13 cellular contexts compared by ENCODE assay signal in the genomic region with DNA sequence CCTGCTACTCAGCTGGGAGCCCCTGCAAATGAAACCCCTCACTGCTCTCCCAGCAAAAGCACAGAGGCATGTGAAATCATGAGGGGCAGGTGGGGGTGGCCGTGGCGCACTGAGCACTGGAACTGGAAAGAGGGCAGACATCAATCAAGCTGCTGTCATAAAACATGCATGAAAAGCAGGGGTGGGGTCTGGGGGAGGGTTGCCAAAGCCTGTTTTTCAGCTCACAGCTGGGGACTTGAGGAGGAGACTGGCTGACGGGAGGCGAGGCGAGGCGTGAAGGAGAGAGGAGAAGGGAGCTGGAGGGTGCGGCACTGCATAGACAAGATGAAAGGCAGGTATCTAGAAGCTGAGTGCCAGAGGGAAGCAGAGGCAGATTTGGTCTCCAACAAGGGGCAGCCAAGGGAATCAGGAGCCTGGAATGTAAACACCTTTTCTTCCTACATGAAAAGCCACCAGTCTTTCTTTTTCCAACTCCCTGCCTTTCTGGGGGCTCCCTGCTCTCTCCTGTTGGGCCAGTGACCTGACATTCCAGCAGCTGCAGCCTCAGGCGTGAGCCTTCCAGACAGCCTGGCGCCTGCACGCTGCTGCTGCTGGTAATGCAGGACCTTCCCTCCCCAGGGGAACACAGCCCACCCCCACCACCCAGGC.
DNase-seq lines count a peak whose midpoint lies in the region; ATAC-seq and TF ChIP-seq lines count a peak whose summit lies in the region.
"Had no signal": no experiment of that assay in that cellular context is flagged by ENCODE, and none has a peak within 500 bp of the region (broad histone marks: within the 10 kb centered on the region; RNA-seq: fewer than 3 reads in every experiment).

No MANE protein-coding gene starts in this region.

- no peaks in the 10 kb centered on the region for H3K79me2 ChIP-seq in GM23248 (ENCODE audit: insufficient read depth)

- no peak overlapping the region for H3K4me3 Mint-ChIP-seq in CD8-positive, alpha-beta T cell
- H3K4me3 Mint-ChIP-seq: activated T-helper 17 cell treated with anti-CD3 and anti-CD28 coated beads, Interleukin-2, amount 50 U/mL, for 72 hours; CD4-positive, CD25-positive, alpha-beta regulatory T cell had no signal

- 16 to 17% methylated on average over 8 to 10 of the region's 10 CpGs for WGBS in GM23248 (ENCODE audit: low coverage in 1 of 2, low lambda C conversion rate in 2 of 2, missing lambda C conversion rate in 2 of 2), 2 experiments
- WGBS in esophagus muscularis mucosa, result 32% methylated on average over 10 of the region's 10 CpGs

- TF ChIP-seq CTCF in esophagus muscularis mucosa (IDR thresholded peaks at IDR 0.05), result peak in 1 of 3 experiments; percentile 29
- TF ChIP-seq CTCF in CD8-positive, alpha-beta T cell (IDR thresholded peaks at IDR 0.05), result no peak

- peak; percentile 5 for DNase-seq in GM23248
- peak; percentile 80 for DNase-seq in NCI-H2171 treated with DMSO at 0.1 percent for 48 hours (lab: John Stamatoyannopoulos, UW)
- no peak for DNase-seq in esophagus muscularis mucosa (ENCODE audit: extremely low spot score)
- DNase-seq in nucleus accumbens (lab: John Stamatoyannopoulos, UW), result peak in 32 of 56 donors; percentile 4 to 79 (median 38)
- no peak for DNase-seq in SKM-1 (lab: John Stamatoyannopoulos, UW; ENCODE audit: unreplicated experiment)
- DNase-seq in activated T-cell treated with anti-CD3 and anti-CD28 coated beads, Interleukin-2, amount 50 U/mL, for 1 hour, result no peak
- DNase-seq in CD8-positive, alpha-beta T cell, result no peak
- DNase-seq: activated CD4-positive, CD25-positive, alpha-beta regulatory T cell treated with anti-CD3 and anti-CD28 coated beads, Interleukin-2, amount 50 U/mL, for 72 hours; CD4-positive, CD25-positive, alpha-beta regulatory T cell; NCI-H1436 treated with DMSO at 0.1 percent for 48 hours had no signal

- no peaks in the 10 kb centered on the region; the same call in 1 of the 2 replicates for H3F3A ChIP-seq in GM23248 (ENCODE audit: insufficient read depth)

- peaks cover 20% of the 10 kb centered on the region; the same call in 1 of the 2 replicates for H3K27me3 ChIP-seq in GM23248 (replicated peaks; ENCODE audit: insufficient read depth)
- H3K27me3 ChIP-seq in esophagus muscularis mucosa, result no peaks in the 10 kb centered on the region
- peaks cover 3% of the 10 kb centered on the region for H3K27me3 ChIP-seq in CD8-positive, alpha-beta T cell (ENCODE audit: insufficient read depth, low read length)

- intact Hi-C loops in esophagus muscularis mucosa (cut with DNase I), result no loop called here
- intact Hi-C loops in CD8-positive, alpha-beta T cell (cut with DNase I, micrococcal nuclease), result no loop called here

- no peaks in the 10 kb centered on the region for H3K9me3 Mint-ChIP-seq in CD8-positive, alpha-beta T cell
- H3K9me3 Mint-ChIP-seq: activated T-helper 17 cell treated with anti-CD3 and anti-CD28 coated beads, Interleukin-2, amount 50 U/mL, for 72 hours had no signal

- no peak overlapping the region for H3K9ac ChIP-seq in GM23248

- POLR2A ChIA-PET in CD8-positive, alpha-beta T cell (lab: Charles Lee), result no interaction called here

- H3K4me2 ChIP-seq in GM23248 (ENCODE audit: unreplicated experiment), result no peak overlapping the region

- no peak for TF ChIP-seq POLR2A in esophagus muscularis mucosa (IDR thresholded peaks at IDR 0.05; ENCODE audit: low read depth)

- H3K27ac Mint-ChIP-seq in CD8-positive, alpha-beta T cell, result no peak overlapping the region
- H3K27ac Mint-ChIP-seq: activated T-helper 17 cell treated with anti-CD3 and anti-CD28 coated beads, Interleukin-2, amount 50 U/mL, for 72 hours; CD4-positive, CD25-positive, alpha-beta regulatory T cell had no signal

- H3K9me2 ChIP-seq in GM23248 (ENCODE audit: insufficient read depth), result no peaks in the 10 kb centered on the region

- H4K20me1 ChIP-seq in GM23248 (ENCODE audit: insufficient read depth), result no peaks in the 10 kb centered on the region

- H3K36me3 Mint-ChIP-seq in CD8-positive, alpha-beta T cell, result no peaks in the 10 kb centered on the region
- H3K36me3 Mint-ChIP-seq: CD4-positive, CD25-positive, alpha-beta regulatory T cell had no signal

- no peaks in the 10 kb centered on the region for H3K36me3 ChIP-seq in GM23248 (ENCODE audit: low read depth)
- no peaks in the 10 kb centered on the region for H3K36me3 ChIP-seq in esophagus muscularis mucosa
- H3K36me3 ChIP-seq in CD8-positive, alpha-beta T cell (ENCODE audit: insufficient read depth, low read length), result no peaks in the 10 kb centered on the region

- H2AFZ ChIP-seq in GM23248, result no peak overlapping the region

- H3K4me1 Mint-ChIP-seq in CD8-positive, alpha-beta T cell (ENCODE audit: low read depth), result no peaks in the 10 kb centered on the region
- H3K4me1 Mint-ChIP-seq: activated T-helper 17 cell treated with anti-CD3 and anti-CD28 coated beads, Interleukin-2, amount 50 U/mL, for 72 hours; CD4-positive, CD25-positive, alpha-beta regulatory T cell had no signal

- no peak for ATAC-seq in HG03432 (IDR thresholded peaks at IDR 0.05; ENCODE audit: unreplicated experiment)
- ATAC-seq in CD8-positive, alpha-beta T cell, result no peak
- ATAC-seq: activated T-helper 17 cell treated with anti-CD3 and anti-CD28 coated beads, Interleukin-2, amount 50 U/mL, for 72 hours; Right ventricle myocardium inferior had no signal

- in situ Hi-C loops in GM23248 (cut with MboI), result no loop called here

- no peak overlapping the region for H3K27ac ChIP-seq in GM23248
- peak overlapping the region; percentile 49 to 66 (median 64) for H3K27ac ChIP-seq in esophagus muscularis mucosa (replicated peaks in 1 of 4)
- no peak overlapping the region for H3K27ac ChIP-seq in CD8-positive, alpha-beta T cell (ENCODE audit: low read depth, low read length)

- H3K9me3 ChIP-seq in GM23248 (ENCODE audit: low read depth) (no peaks in the 10 kb centered on the region), esophagus muscularis mucosa (no peaks in the 10 kb centered on the region)
- no peaks in the 10 kb centered on the region for H3K9me3 ChIP-seq in CD8-positive, alpha-beta T cell (ENCODE audit: low read length)

- peaks cover 28% of the 10 kb centered on the region for H3K27me3 Mint-ChIP-seq in CD8-positive, alpha-beta T cell (ENCODE audit: low read depth)

- H3K4me3 ChIP-seq in GM23248, result no peak overlapping the region
- H3K4me3 ChIP-seq in esophagus muscularis mucosa, result no peak overlapping the region
- H3K4me3 ChIP-seq in CD8-positive, alpha-beta T cell (ENCODE audit: low read depth, low read length), result no peak overlapping the region

- CTCF ChIA-PET in CD8-positive, alpha-beta T cell (lab: Charles Lee), result no interaction called here

- H3K4me1 ChIP-seq in GM23248 (ENCODE audit: insufficient read depth), result 0 out of 2 replicates have a peak, but pooled peaks cover 9% of the 10 kb centered on the region
- peaks cover 14 to 60% (median 54%) of the 10 kb centered on the region in 4 donors for H3K4me1 ChIP-seq in esophagus muscularis mucosa
- H3K4me1 ChIP-seq in CD8-positive, alpha-beta T cell (ENCODE audit: insufficient read depth, low read length), result no peaks in the 10 kb centered on the region

- TF ChIP-seq EP300 in esophagus muscularis mucosa (IDR thresholded peaks at IDR 0.05), result no peak

Comparison
In these comparisons a context has a peak if more than half of its experiments do, and no peak if none do; other contexts are left out.
1. DNase-seq: peak in GM23248 (single experiment), NCI-H2171 treated with DMSO at 0.1 percent for 48 hours (single experiment) and nucleus accumbens (32 of 56); none in esophagus muscularis mucosa (single experiment), SKM-1 (single experiment), activated T-cell treated with anti-CD3 and anti-CD28 coated beads, Interleukin-2, amount 50 U/mL, for 1 hour (single experiment) and CD8-positive, alpha-beta T cell (0 of 7).
2. H3K27ac ChIP-seq: peak in esophagus muscularis mucosa (4 of 4); none in GM23248 (single experiment) and CD8-positive, alpha-beta T cell (single experiment).